ENCODE assay signal across 8 cellular contexts in the genomic region with DNA sequence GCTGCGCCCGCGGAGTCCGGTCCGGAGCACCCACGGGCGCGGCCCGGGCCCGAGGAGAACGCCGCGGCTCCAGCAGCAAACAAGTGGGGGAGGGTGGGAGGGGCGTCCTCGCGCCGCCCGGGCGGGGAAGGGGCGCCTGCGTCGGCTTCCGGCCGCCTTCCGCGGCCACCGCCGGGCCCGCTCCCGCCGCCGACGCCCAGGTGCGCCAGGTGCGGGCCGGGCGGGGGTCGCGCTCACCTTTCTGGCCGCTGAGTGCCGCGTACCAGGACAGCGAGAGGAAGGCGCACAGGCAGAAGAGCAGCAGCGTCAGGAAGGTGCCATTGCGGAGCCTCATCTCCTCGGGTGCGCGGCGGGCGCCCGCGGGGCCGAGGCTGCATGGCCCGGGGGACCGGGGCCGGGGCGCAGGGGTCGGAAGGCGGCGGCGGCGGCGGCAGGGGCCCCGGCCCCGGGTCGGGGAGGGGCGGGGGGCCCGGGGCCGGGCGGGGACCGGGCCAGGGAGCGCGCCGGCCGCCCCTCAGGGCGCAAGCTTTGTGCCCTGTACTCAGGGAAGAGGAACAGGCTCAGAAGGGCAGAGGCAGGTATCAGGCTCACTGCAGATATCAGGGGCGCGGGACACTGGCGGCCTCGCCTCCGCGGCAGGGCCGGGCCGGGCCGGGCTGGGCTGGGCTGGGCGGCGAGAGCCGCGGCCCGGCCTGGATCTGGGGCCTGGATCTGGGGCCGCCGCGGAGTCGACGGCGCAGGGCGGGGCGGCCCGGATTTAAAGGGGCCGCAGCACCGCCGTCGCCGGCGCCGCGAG. TPM values are rescaled to one million over a fixed set of nuclear protein-coding genes. Genes with fewer than 3 reads are reported as not detected.
DNase-seq lines count a peak whose midpoint lies in the region; ATAC-seq and TF ChIP-seq lines count a peak whose summit lies in the region.

Gene MGAT4B, minus strand, starts transcription at position 617 of the 796 bp plus-strand sequence. Its CDS starts 283 bp downstream, at position 334.

- H3K4me1 Mint-ChIP-seq in activated T-cell treated with anti-CD3 and anti-CD28 coated beads, Interleukin-2, amount 50 U/mL, for 24 hours (ENCODE audit: low read depth) = peaks cover 39% of the 10 kb centered on the region

- ATAC-seq in GM19043 (IDR thresholded peaks at IDR 0.05; ENCODE audit: low read depth, unreplicated experiment) (peak; percentile 51), HG03139 (IDR thresholded peaks at IDR 0.05; ENCODE audit: unreplicated experiment) (peak; percentile 60), mucosa of descending colon (peak; percentile 74)

- H3K36me3 ChIP-seq in esophagus (ENCODE audit: control insufficient read depth in 2 of 2, insufficient read depth in 2 of 2, low read length in 1 of 2) (no peaks in the 10 kb centered on the region), mucosa of descending colon (ENCODE audit: low read depth) (no peaks in the 10 kb centered on the region)

- no peaks in the 10 kb centered on the region for H3K27me3 Mint-ChIP-seq in activated T-cell treated with anti-CD3 and anti-CD28 coated beads, Interleukin-2, amount 50 U/mL, for 24 hours

- peaks cover 9 to 31% of the 10 kb centered on the region in 2 donors for H3K4me1 ChIP-seq in esophagus (ENCODE audit: control insufficient read depth in 2 of 2, insufficient read depth in 2 of 2, low read length in 1 of 2)
- H3K4me1 ChIP-seq in mucosa of descending colon (ENCODE audit: low read depth) = peaks cover 51% of the 10 kb centered on the region

- peak within 1 kb of the TSS; percentile 73 for H3K4me3 Mint-ChIP-seq in activated T-cell treated with anti-CD3 and anti-CD28 coated beads, Interleukin-2, amount 50 U/mL, for 24 hours

- H3K9me3 ChIP-seq in esophagus (ENCODE audit: control insufficient read depth in 2 of 2, insufficient read depth in 1 of 2, low read depth in 1 of 2, low read length in 1 of 2) = no peaks in the 10 kb centered on the region
- no peaks in the 10 kb centered on the region for H3K9me3 ChIP-seq in mucosa of descending colon

- no peak within 1 kb of the TSS for H3K27ac Mint-ChIP-seq in activated T-cell treated with anti-CD3 and anti-CD28 coated beads, Interleukin-2, amount 50 U/mL, for 24 hours

- intact Hi-C loops in mucosa of descending colon (cut with DNase I, micrococcal nuclease) = no loop called here

- H3K27ac ChIP-seq in esophagus (ENCODE audit: low read depth in 2 of 2, low read length in 1 of 2) (peak within 1 kb of the TSS; percentile 91 to 99), substantia nigra (ENCODE audit: low read depth, low read length, poor library complexity, severe bottlenecking) (peak within 1 kb of the TSS; percentile 79)

- peak within 1 kb of the TSS; percentile 78 to 98 for H3K4me3 ChIP-seq in esophagus (ENCODE audit: low read depth in 1 of 2, low read length in 2 of 2)
- peak within 1 kb of the TSS; percentile 87 for H3K4me3 ChIP-seq in mucosa of descending colon

- TF ChIP-seq CTCF in mucosa of descending colon (IDR thresholded peaks at IDR 0.05) = no peak

- DNase-seq in C1 segment of cervical spinal cord (lab: John Stamatoyannopoulos, UW) (peak in 11 of 14 donors; percentile 28 to 83 (median 57)), NCI-H510A treated with DMSO at 0.1 percent for 48 hours (lab: John Stamatoyannopoulos, UW) (peak; percentile 9), mucosa of descending colon (peak; percentile 86 to 91 (median 88)), substantia nigra (lab: John Stamatoyannopoulos, UW) (peak in 40 of 49 donors; percentile 31 to 86 (median 57))
- peak; percentile 80 for DNase-seq in activated T-cell treated with anti-CD3 and anti-CD28 coated beads, Interleukin-2, amount 50 U/mL, for 24 hours

- 0 to 1% methylated on average over 55 to 108 of the region's 108 CpGs for WGBS in esophagus, 2 donors

- peaks cover 11% of the 10 kb centered on the region for H3K36me3 Mint-ChIP-seq in activated T-cell treated with anti-CD3 and anti-CD28 coated beads, Interleukin-2, amount 50 U/mL, for 24 hours (ENCODE audit: low read depth)

- H3K27me3 ChIP-seq in esophagus (ENCODE audit: control insufficient read depth in 1 of 2, insufficient read depth in 2 of 2, low read length in 2 of 2) = no peaks in the 10 kb centered on the region

- H3K9me3 Mint-ChIP-seq in activated T-cell treated with anti-CD3 and anti-CD28 coated beads, Interleukin-2, amount 50 U/mL, for 24 hours = no peaks in the 10 kb centered on the region

RNA-seq across cellular contexts. Expression of gene MGAT4B, which starts in this region (rescaled TPM):
- polyA plus RNA-seq in esophagus = 10 to 100 TPM; 59.2 to 66.8 TPM
- 100 to 1,000 TPM; 274 to 623 (median 476) TPM for total RNA-seq in mucosa of descending colon

Comparison
In these comparisons a context has a peak if more than half of its experiments do, and no peak if none do; other contexts are left out.
1. Peak in every context shown above with its lines: DNase-seq, ATAC-seq, H3K4me3 ChIP-seq and H3K27ac ChIP-seq.
2. DNase-seq: peak in every context shown above with its lines; median percentile 88 in mucosa of descending colon; 80 in activated T-cell treated with anti-CD3 and anti-CD28 coated beads, Interleukin-2, amount 50 U/mL, for 24 hours; 57 in C1 segment of cervical spinal cord; 57 in substantia nigra; 9 in NCI-H510A treated with DMSO at 0.1 percent for 48 hours.